In the genomic region with DNA sequence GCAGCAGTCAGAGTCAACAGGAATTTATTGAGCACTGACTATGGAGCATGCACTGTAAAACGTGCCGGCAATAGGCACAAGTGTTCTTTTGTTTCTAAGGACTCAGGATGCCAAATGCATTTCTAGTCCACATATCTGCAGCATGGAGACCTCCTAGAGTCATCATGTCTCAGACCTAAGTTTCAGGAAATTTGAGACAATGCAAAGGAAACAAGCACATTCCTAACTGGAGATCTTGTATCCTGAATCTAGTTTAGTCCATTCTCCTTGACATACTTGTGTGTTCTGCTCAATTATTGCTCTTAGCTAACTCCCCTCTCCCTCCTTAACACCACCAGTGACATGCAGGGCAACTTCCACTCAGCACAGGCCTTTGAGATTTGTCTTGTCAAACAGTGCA, we compare ENCODE assay signal across 13 cellular contexts.
DNase-seq lines count a peak whose midpoint lies in the region; ATAC-seq, FAIRE-seq and TF ChIP-seq lines count a peak whose summit lies in the region.
"Had no signal": no experiment of that assay in that cellular context is flagged by ENCODE, and none has a peak within 500 bp of the region (broad histone marks: within the 10 kb centered on the region; RNA-seq: fewer than 3 reads in every experiment).

No MANE protein-coding gene starts in this region.

- H3K4me1 ChIP-seq in astrocyte (ENCODE audit: insufficient read depth, low read length) (no peaks in the 10 kb centered on the region), gastroesophageal sphincter (peaks cover 0 to 19% (median 0%) of the 10 kb centered on the region in 3 donors), vagina (peaks cover 34% of the 10 kb centered on the region)

- no peaks in the 10 kb centered on the region for H4K20me1 ChIP-seq in astrocyte (ENCODE audit: insufficient read depth, low read length)

- TF ChIP-seq CTCF in astrocyte (IDR thresholded peaks at IDR 0.05; ENCODE audit: insufficient read depth, low read depth, low read length) (no peak), gastroesophageal sphincter (IDR thresholded peaks at IDR 0.05) (no peak), nephron (IDR thresholded peaks at IDR 0.05; ENCODE audit: unreplicated experiment in 3 of 3) (no peak), vagina (IDR thresholded peaks at IDR 0.05) (no peak)

- 54 to 57% methylated on average over 2 of the region's 2 CpGs for WGBS in gastroesophageal sphincter (ENCODE audit: low coverage in 1 of 2), 2 donors

- H3K9me3 ChIP-seq in astrocyte (ENCODE audit: insufficient read depth, low read depth, low read length) (no peaks in the 10 kb centered on the region), gastroesophageal sphincter (no peaks in the 10 kb centered on the region), vagina (no peaks in the 10 kb centered on the region)

- TF ChIP-seq POLR2A in gastroesophageal sphincter (IDR thresholded peaks at IDR 0.05) (no peak), vagina (IDR thresholded peaks at IDR 0.05) (no peak)

- no peak overlapping the region for H3K4me3 Mint-ChIP-seq in astrocyte (ENCODE audit: unreplicated experiment)
- H3K4me3 Mint-ChIP-seq in nephron, result no peak overlapping the region
- H3K4me3 Mint-ChIP-seq: natural killer cell treated with Interleukin-12 subunit alpha and Interleukin-12 subunit beta and Interleukin-15 and Interleukin-18, amount 100 ng/mL, for 72 hours had no signal

- H3K4me3 ChIP-seq in astrocyte (ENCODE audit: insufficient read depth, low read depth, low read length) (no peak overlapping the region), gastroesophageal sphincter (no peak overlapping the region), vagina (no peak overlapping the region)
- H3K4me3 ChIP-seq: dorsolateral prefrontal cortex had no signal

- no peak for ATAC-seq in gastroesophageal sphincter
- ATAC-seq in GM18520 (IDR thresholded peaks at IDR 0.05; ENCODE audit: unreplicated experiment), result no peak
- ATAC-seq in GM21367 (IDR thresholded peaks at IDR 0.05; ENCODE audit: unreplicated experiment), result no peak
- ATAC-seq: natural killer cell treated with Interleukin-12 subunit alpha and Interleukin-12 subunit beta and Interleukin-15 and Interleukin-18, amount 100 ng/mL, for 72 hours had no signal

- no peak overlapping the region for H3K27ac Mint-ChIP-seq in astrocyte (ENCODE audit: unreplicated experiment)
- H3K27ac Mint-ChIP-seq in nephron, result peak overlapping the region; percentile 5 to 83 (median 81)
- H3K27ac Mint-ChIP-seq: natural killer cell treated with Interleukin-12 subunit alpha and Interleukin-12 subunit beta and Interleukin-15 and Interleukin-18, amount 100 ng/mL, for 72 hours had no signal

- H3K36me3 ChIP-seq in astrocyte (ENCODE audit: insufficient read depth, low read length) (no peaks in the 10 kb centered on the region), gastroesophageal sphincter (no peaks in the 10 kb centered on the region), vagina (no peaks in the 10 kb centered on the region)

- no peak for FAIRE-seq in astrocyte (lab: Jason Lieb, UNC)
- no peak for FAIRE-seq in frontal cortex (lab: Jason Lieb, UNC)
- FAIRE-seq: GM19239 had no signal

- peaks cover 4% of the 10 kb centered on the region for H3K4me1 Mint-ChIP-seq in astrocyte (ENCODE audit: low read depth, unreplicated experiment)
- H3K4me1 Mint-ChIP-seq in nephron, result peaks cover 58% of the 10 kb centered on the region

- H3K36me3 Mint-ChIP-seq in astrocyte (ENCODE audit: low read depth, unreplicated experiment) (no peaks in the 10 kb centered on the region), nephron (ENCODE audit: low read depth) (no peaks in the 10 kb centered on the region)
- H3K36me3 Mint-ChIP-seq: natural killer cell treated with Interleukin-12 subunit alpha and Interleukin-12 subunit beta and Interleukin-15 and Interleukin-18, amount 100 ng/mL, for 72 hours had no signal

- intact Hi-C loops in vagina (cut with DNase I), result no loop called here

- no peaks in the 10 kb centered on the region for H3K79me2 ChIP-seq in astrocyte (ENCODE audit: insufficient read depth, low read length)

- H2AFZ ChIP-seq in astrocyte (ENCODE audit: low read depth, low read length), result no peak overlapping the region

- peaks cover under 1% of the 10 kb centered on the region for H3K27me3 Mint-ChIP-seq in astrocyte (ENCODE audit: low read depth, unreplicated experiment)
- H3K27me3 Mint-ChIP-seq in nephron (ENCODE audit: low read depth), result no peaks in the 10 kb centered on the region
- H3K27me3 Mint-ChIP-seq: natural killer cell treated with Interleukin-12 subunit alpha and Interleukin-12 subunit beta and Interleukin-15 and Interleukin-18, amount 100 ng/mL, for 72 hours had no signal

- no peak overlapping the region for H3K9ac ChIP-seq in astrocyte (ENCODE audit: low read length)

- H3K27me3 ChIP-seq in astrocyte (ENCODE audit: insufficient read depth, low read length) (no peaks in the 10 kb centered on the region), gastroesophageal sphincter (no peaks in the 10 kb centered on the region), vagina (no peaks in the 10 kb centered on the region)
- H3K27me3 ChIP-seq: dorsolateral prefrontal cortex had no signal

- H3K27ac ChIP-seq in astrocyte (ENCODE audit: low read depth, low read length) (no peak overlapping the region), gastroesophageal sphincter (peak overlapping the region in 3 of 4 donors; percentile 14 to 36 (median 35)), vagina (peak overlapping the region; percentile 65)

- DNase-seq in astrocyte (ENCODE audit: low read depth), result peak; percentile 13
- DNase-seq in vagina (ENCODE audit: extremely low spot score in 2 of 2), result no peak
- DNase-seq in frontal cortex (ENCODE audit: low spot score in 2 of 2), result no peak
- DNase-seq: activated CD8-positive, alpha-beta memory T cell treated with anti-CD3 and anti-CD28 coated beads, Interleukin-2, amount 50 U/mL, for 4 hours; activated gamma-delta T cell treated with Interleukin-2 at 50 U/mL for 16 hours; dorsolateral prefrontal cortex; NCI-H69 had no signal

- H3K9me3 Mint-ChIP-seq in astrocyte (ENCODE audit: unreplicated experiment) (no peaks in the 10 kb centered on the region), nephron (no peaks in the 10 kb centered on the region)
- H3K9me3 Mint-ChIP-seq: natural killer cell treated with Interleukin-12 subunit alpha and Interleukin-12 subunit beta and Interleukin-15 and Interleukin-18, amount 100 ng/mL, for 72 hours had no signal

- H3K4me2 ChIP-seq in astrocyte (ENCODE audit: low read length), result no peak overlapping the region

- no peak for TF ChIP-seq EP300 in gastroesophageal sphincter (IDR thresholded peaks at IDR 0.05)
